Comparison of ENCODE assay signal across 21 cellular contexts in genomic region chr11:74714904-74715303, GRCh38. TPM values are rescaled to one million over a fixed set of nuclear protein-coding genes. Genes with fewer than 3 reads are reported as not detected.
"Had no signal": no experiment of that assay in that cellular context is flagged by ENCODE, and none has a peak within 500 bp of the region (broad histone marks: within the 10 kb centered on the region; RNA-seq: fewer than 3 reads in every experiment).

No MANE protein-coding gene starts in this region.

- H3K4me1 Mint-ChIP-seq: activated B cell treated with CpG ODN at 0.5 μM for 24 hours; naive thymus-derived CD8-positive, alpha-beta T cell had no signal

- H3K27ac Mint-ChIP-seq: activated B cell treated with CpG ODN at 0.5 μM for 24 hours, endodermal cell had no signal

- DNase-seq: activated B cell treated with CpG ODN at 0.5 μM for 24 hours; anterior cingulate cortex; body of pancreas; cortex of kidney; endodermal cell; esophagus squamous epithelium; gastrocnemius medialis; hippocampal formation; kidney glomerular epithelial cell; left lung; naive thymus-derived CD8-positive, alpha-beta T cell; sigmoid colon; stimulated activated CD4-positive, alpha-beta T cell treated with anti-CD3 and anti-CD28 coated beads, Interleukin-4, amount 100 ng/mL, for 4 hours; T1000; upper lobe of left lung had no signal

- H3K9me3 Mint-ChIP-seq: activated B cell treated with CpG ODN at 0.5 μM for 24 hours; endodermal cell; naive thymus-derived CD8-positive, alpha-beta T cell had no signal

- H3K36me3 Mint-ChIP-seq: naive thymus-derived CD8-positive, alpha-beta T cell had no signal

- ATAC-seq: body of pancreas; gastrocnemius medialis; left lung; naive thymus-derived CD8-positive, alpha-beta T cell had no signal

- H3K4me3 Mint-ChIP-seq: activated B cell treated with CpG ODN at 0.5 μM for 24 hours; endodermal cell; naive thymus-derived CD8-positive, alpha-beta T cell had no signal

RNA-seq across cellular contexts. Expression of gene CHRDL2, which starts 16.3 kb away (rescaled TPM):
- total RNA-seq: activated B cell treated with CpG ODN at 0.5 μM for 24 hours; body of pancreas; cardiac muscle cell; cerebellum; naive thymus-derived CD8-positive, alpha-beta T cell; renal cortical epithelial cell; SJSA1; subcutaneous adipose tissue; T-helper 1 cell treated with Interleukin-12 subunit alpha and Interleukin-12 subunit beta and Interleukin-4 antibody, amounts not matched to agents 30 ng/mL and 1 ng/mL, for 36 hours had no signal
